8 cellular contexts compared by ENCODE assay signal in the genomic region with DNA sequence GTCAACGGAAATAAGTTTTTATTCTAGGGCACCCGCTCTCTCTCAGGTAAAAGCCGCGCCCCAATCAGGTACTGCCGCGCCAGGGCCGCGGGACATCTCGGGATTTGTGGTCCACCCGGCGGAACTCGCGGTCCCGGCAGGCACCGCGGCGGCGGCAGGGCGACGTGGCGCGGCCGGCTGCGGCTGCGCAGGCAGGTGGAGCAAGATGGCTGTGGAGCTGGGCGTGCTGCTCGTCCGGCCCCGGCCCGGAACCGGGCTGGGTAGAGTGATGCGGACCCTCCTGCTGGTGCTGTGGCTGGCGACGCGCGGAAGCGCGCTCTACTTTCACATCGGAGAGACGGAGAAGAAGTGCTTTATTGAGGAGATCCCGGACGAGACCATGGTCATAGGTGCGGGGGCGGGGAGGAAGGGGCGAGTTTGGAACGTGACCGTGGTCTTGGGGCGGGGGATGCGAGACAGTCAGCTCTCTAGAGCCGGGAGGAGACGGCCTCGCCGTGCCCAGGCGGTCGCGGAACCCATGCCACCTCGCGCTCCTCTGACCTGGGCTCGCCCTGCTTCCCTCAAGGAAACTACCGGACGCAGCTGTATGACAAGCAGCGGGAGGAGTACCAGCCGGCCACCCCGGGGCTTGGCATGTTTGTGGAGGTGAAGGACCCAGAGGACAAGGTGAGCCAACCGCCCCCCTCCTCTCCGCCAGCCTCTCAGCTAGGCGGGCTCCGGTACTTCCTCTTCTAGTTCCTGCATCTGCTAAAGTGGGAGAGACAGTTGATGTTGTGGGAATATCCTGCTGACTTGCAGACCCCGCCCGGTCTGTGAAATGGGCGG. TPM values are rescaled to one million over a fixed set of nuclear protein-coding genes. Genes with fewer than 3 reads are reported as not detected.
DNase-seq lines count a peak whose midpoint lies in the region; ATAC-seq and TF ChIP-seq lines count a peak whose summit lies in the region.

A gene (plus strand): TSS at position 194 of the 825 bp plus-strand sequence. CDS start 12 bp downstream, at position 206.

- peaks cover 15% of the 10 kb centered on the region for H3K4me1 ChIP-seq in mucosa of descending colon (ENCODE audit: low read depth)

- DNase-seq in COR-L47 (lab: John Stamatoyannopoulos, UW) (peak; percentile 71), HK-2 (ENCODE audit: unreplicated experiment) (peak; percentile 80), OCI-M1 (lab: John Stamatoyannopoulos, UW) (peak; percentile 88), activated T-cell treated with anti-CD3 and anti-CD28 coated beads for 48 hours (ENCODE audit: low read depth) (peak; percentile 91), epithelial cell of prostate (ENCODE audit: low read depth, low spot score) (peak; percentile 54), mucosa of descending colon (peak; percentile 89 to 95 (median 93))
- DNase-seq in stimulated activated CD8-positive, alpha-beta memory T cell treated with anti-CD3 and anti-CD28 coated beads, Interleukin-4, amount 100 ng/mL, for 1 hour (ENCODE audit: low read depth in 2 of 2, low spot score in 1 of 2): peak; percentile 53 to 74

- peak within 1 kb of the TSS; percentile 57 for H3K27ac ChIP-seq in epithelial cell of prostate

- peak; percentile 19 for TF ChIP-seq CTCF in mucosa of descending colon (IDR thresholded peaks at IDR 0.05)

- H3K36me3 ChIP-seq in mucosa of descending colon (ENCODE audit: low read depth): peaks cover 12% of the 10 kb centered on the region

- intact Hi-C loops in mucosa of descending colon (cut with DNase I, micrococcal nuclease): no loop called here

- ATAC-seq in GM19455 (IDR thresholded peaks at IDR 0.05; ENCODE audit: unreplicated experiment): peak; percentile 90
- ATAC-seq in mucosa of descending colon: peak; percentile 99

- no peaks in the 10 kb centered on the region for H3K9me3 ChIP-seq in mucosa of descending colon

- peak within 1 kb of the TSS; percentile 72 for H3K4me3 ChIP-seq in mucosa of descending colon

RNA-seq across cellular contexts. Expression of the gene that starts here (rescaled TPM):
- 100 to 1,000 TPM; 105 to 195 (median 126) TPM for total RNA-seq in mucosa of descending colon

Comparison
In these comparisons a context has a peak if more than half of its experiments do, and no peak if none do; other contexts are left out.
1. Peak in every context shown above with its lines: DNase-seq, ATAC-seq, H3K4me3 ChIP-seq and H3K27ac ChIP-seq.